ENCODE assay signal across 23 cellular contexts in genomic region chr20:18091624-18092023, GRCh38. TPM values are rescaled to one million over a fixed set of nuclear protein-coding genes. Genes with fewer than 3 reads are reported as not detected.
"Had no signal": no experiment of that assay in that cellular context is flagged by ENCODE, and none has a peak within 500 bp of the region (broad histone marks: within the 10 kb centered on the region; RNA-seq: fewer than 3 reads in every experiment).

No MANE protein-coding gene starts in this region.

- FAIRE-seq: astrocyte, frontal cortex, islet of Langerhans, urothelium cell line had no signal

- H3K4me1 ChIP-seq: esophagus squamous epithelium, right atrium auricular region had no signal

- H3K4me3 ChIP-seq: esophagus squamous epithelium, right atrium auricular region, transverse colon had no signal

- H3K27me3 ChIP-seq: esophagus squamous epithelium, right atrium auricular region, transverse colon had no signal

- H3K36me3 ChIP-seq: esophagus squamous epithelium, right atrium auricular region, transverse colon had no signal

- DNase-seq: activated CD4-positive, alpha-beta T cell treated with anti-CD3 and anti-CD28 coated beads for 4 hours; activated CD4-positive, alpha-beta T cell treated with anti-CD3 and anti-CD28 coated beads, Interleukin-2, amount 50 U/mL, for 4 hours; activated gamma-delta T cell; activated naive CD4-positive, alpha-beta T cell treated with anti-CD3 and anti-CD28 coated beads, Interleukin-2, amount 50 U/mL, for 16 hours; activated T-cell treated with anti-CD3 and anti-CD28 coated beads for 4 hours; amniotic stem cell; central memory CD4-positive, alpha-beta T cell; esophagus squamous epithelium; left ventricle myocardium superior; naive thymus-derived CD4-positive, alpha-beta T cell; occipital lobe; stimulated activated CD4-positive, alpha-beta T cell treated with anti-CD3 and anti-CD28 coated beads, Interleukin-15, amount 100 ng/mL, for 24 hours; stimulated activated CD4-positive, alpha-beta T cell treated with anti-CD3 and anti-CD28 coated beads, Interleukin-2, amount 100 ng/mL, for 24 hours; stimulated activated naive CD4-positive, alpha-beta T cell; T-helper 1 cell; transverse colon had no signal

- H3K27ac ChIP-seq: epithelial cell of prostate, esophagus squamous epithelium, right atrium auricular region, transverse colon, VCaP had no signal

- H3K9me3 ChIP-seq: esophagus squamous epithelium, right atrium auricular region, transverse colon had no signal

RNA-seq across cellular contexts. Expression of gene OVOL2, which starts 33.9 kb away (rescaled TPM):
- polyA plus RNA-seq: naive thymus-derived CD4-positive, alpha-beta T cell had no signal
